ENCODE assay signal across 1 cellular context in the genomic region with DNA sequence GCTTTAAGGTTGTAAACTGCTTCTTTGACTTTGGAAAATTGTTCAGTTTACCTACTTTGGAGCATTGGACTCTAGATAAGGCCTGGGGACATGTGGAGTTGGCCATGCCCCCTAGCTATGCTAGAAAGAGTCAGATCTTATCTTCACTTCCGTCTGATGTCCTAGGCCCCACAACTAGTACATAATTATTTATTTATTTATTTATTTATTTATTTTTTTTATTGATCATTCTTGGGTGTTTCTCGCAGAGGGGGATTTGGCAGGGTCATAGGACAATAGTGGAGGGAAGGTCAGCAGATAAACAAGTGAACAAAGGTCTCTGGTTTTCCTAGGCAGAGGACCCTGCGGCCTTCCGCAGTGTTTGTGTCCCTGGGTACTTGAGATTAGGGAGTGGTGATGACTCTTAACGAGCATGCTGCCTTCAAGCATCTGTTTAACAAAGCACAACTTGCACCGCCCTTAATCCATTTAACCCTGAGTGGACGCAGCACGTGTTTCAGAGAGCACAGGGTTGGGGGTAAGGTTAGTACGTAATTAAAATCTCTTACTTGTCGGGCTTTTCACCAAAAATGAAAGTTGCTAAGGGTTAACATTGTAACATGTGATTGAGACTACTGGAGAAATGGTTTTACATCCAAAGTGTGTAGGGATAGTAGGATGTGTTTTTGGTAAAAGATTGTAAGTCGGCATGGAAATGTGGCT.
TF ChIP-seq lines count a peak whose summit lies in the region.
"Not testable (repeated sequence)": the region's sequence is repeated elsewhere in the genome, so short reads cannot be mapped to it uniquely, and the experiment has no call there.

No MANE protein-coding gene starts in this region.

TF ChIP-seq in HepG2, 621 proteins besides CTCF, POLR2A, EP300 and RAD21:
- TF ChIP-seq FOXP1 (IDR thresholded peaks at IDR 0.05); GABPA (IDR thresholded peaks at IDR 0.05; ENCODE audit: low read depth, low read length); SOX6 (IDR thresholded peaks at IDR 0.05); NR2F6 (CRISPR knock-in tag; IDR thresholded peaks at IDR 0.05): not testable (repeated sequence)
- TF ChIP-seq FOXP1 (CRISPR knock-in tag; IDR thresholded peaks at IDR 0.05) (peak; percentile 48; the same call in 1 of the 2 replicates), GABPA (CRISPR knock-in tag; IDR thresholded peaks at IDR 0.05; ENCODE audit: low read depth) (0 out of 2 replicates have a peak, but pooled peaks have one; percentile 16), SOX6 (CRISPR knock-in tag; IDR thresholded peaks at IDR 0.05) (peak; percentile 61), NR2F6 (IDR thresholded peaks at IDR 0.05) (0 out of 2 replicates have a peak, but pooled peaks have one; percentile 30), ZFX (CRISPR knock-in tag; IDR thresholded peaks at IDR 0.05; ENCODE audit: low read depth) (0 out of 2 replicates have a peak, but pooled peaks have one; percentile 17), BCL6 (CRISPR knock-in tag; IDR thresholded peaks at IDR 0.05) (peak; percentile 78), HDAC1 (CRISPR knock-in tag; IDR thresholded peaks at IDR 0.05) (0 out of 2 replicates have a peak, but pooled peaks have one; percentile 27), ZNF652 (CRISPR knock-in tag; IDR thresholded peaks at IDR 0.05; ENCODE audit: borderline replicate concordance, low read depth) (0 out of 2 replicates have a peak, but pooled peaks have one; percentile 41), RARA (CRISPR knock-in tag; IDR thresholded peaks at IDR 0.05) (peak; percentile 18; the same call in 1 of the 2 replicates)
- TF ChIP-seq, protein P1, sequence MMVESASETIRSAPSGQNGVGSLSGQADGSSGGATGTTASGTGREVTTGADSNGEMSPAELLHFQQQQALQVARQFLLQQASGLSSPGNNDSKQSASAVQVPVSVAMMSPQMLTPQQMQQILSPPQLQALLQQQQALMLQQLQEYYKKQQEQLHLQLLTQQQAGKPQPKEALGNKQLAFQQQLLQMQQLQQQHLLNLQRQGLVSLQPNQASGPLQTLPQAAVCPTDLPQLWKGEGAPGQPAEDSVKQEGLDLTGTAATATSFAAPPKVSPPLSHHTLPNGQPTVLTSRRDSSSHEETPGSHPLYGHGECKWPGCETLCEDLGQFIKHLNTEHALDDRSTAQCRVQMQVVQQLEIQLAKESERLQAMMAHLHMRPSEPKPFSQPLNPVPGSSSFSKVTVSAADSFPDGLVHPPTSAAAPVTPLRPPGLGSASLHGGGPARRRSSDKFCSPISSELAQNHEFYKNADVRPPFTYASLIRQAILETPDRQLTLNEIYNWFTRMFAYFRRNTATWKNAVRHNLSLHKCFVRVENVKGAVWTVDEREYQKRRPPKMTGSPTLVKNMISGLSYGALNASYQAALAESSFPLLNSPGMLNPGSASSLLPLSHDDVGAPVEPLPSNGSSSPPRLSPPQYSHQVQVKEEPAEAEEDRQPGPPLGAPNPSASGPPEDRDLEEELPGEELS (CRISPR knock-in tag; IDR thresholded peaks at IDR 0.05) = 0 out of 2 replicates have a peak, but pooled peaks have one; percentile 45
- TF ChIP-seq, protein P2, sequence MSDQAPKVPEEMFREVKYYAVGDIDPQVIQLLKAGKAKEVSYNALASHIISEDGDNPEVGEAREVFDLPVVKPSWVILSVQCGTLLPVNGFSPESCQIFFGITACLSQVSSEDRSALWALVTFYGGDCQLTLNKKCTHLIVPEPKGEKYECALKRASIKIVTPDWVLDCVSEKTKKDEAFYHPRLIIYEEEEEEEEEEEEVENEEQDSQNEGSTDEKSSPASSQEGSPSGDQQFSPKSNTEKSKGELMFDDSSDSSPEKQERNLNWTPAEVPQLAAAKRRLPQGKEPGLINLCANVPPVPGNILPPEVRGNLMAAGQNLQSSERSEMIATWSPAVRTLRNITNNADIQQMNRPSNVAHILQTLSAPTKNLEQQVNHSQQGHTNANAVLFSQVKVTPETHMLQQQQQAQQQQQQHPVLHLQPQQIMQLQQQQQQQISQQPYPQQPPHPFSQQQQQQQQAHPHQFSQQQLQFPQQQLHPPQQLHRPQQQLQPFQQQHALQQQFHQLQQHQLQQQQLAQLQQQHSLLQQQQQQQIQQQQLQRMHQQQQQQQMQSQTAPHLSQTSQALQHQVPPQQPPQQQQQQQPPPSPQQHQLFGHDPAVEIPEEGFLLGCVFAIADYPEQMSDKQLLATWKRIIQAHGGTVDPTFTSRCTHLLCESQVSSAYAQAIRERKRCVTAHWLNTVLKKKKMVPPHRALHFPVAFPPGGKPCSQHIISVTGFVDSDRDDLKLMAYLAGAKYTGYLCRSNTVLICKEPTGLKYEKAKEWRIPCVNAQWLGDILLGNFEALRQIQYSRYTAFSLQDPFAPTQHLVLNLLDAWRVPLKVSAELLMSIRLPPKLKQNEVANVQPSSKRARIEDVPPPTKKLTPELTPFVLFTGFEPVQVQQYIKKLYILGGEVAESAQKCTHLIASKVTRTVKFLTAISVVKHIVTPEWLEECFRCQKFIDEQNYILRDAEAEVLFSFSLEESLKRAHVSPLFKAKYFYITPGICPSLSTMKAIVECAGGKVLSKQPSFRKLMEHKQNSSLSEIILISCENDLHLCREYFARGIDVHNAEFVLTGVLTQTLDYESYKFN (CRISPR knock-in tag; conservative IDR thresholded peaks at IDR 0.05) = peak; percentile 30; the same call in 1 of the 2 replicates
- TF ChIP-seq, protein P3, sequence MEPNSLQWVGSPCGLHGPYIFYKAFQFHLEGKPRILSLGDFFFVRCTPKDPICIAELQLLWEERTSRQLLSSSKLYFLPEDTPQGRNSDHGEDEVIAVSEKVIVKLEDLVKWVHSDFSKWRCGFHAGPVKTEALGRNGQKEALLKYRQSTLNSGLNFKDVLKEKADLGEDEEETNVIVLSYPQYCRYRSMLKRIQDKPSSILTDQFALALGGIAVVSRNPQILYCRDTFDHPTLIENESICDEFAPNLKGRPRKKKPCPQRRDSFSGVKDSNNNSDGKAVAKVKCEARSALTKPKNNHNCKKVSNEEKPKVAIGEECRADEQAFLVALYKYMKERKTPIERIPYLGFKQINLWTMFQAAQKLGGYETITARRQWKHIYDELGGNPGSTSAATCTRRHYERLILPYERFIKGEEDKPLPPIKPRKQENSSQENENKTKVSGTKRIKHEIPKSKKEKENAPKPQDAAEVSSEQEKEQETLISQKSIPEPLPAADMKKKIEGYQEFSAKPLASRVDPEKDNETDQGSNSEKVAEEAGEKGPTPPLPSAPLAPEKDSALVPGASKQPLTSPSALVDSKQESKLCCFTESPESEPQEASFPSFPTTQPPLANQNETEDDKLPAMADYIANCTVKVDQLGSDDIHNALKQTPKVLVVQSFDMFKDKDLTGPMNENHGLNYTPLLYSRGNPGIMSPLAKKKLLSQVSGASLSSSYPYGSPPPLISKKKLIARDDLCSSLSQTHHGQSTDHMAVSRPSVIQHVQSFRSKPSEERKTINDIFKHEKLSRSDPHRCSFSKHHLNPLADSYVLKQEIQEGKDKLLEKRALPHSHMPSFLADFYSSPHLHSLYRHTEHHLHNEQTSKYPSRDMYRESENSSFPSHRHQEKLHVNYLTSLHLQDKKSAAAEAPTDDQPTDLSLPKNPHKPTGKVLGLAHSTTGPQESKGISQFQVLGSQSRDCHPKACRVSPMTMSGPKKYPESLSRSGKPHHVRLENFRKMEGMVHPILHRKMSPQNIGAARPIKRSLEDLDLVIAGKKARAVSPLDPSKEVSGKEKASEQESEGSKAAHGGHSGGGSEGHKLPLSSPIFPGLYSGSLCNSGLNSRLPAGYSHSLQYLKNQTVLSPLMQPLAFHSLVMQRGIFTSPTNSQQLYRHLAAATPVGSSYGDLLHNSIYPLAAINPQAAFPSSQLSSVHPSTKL (CRISPR knock-in tag; IDR thresholded peaks at IDR 0.05) = 0 out of 2 replicates have a peak, but pooled peaks have one; percentile 13
TF ChIP-seq in HepG2: peak in this region for 12; not testable (repeated sequence) for 609.
